ENCODE assay signal across 1 cellular context in the genomic region with DNA sequence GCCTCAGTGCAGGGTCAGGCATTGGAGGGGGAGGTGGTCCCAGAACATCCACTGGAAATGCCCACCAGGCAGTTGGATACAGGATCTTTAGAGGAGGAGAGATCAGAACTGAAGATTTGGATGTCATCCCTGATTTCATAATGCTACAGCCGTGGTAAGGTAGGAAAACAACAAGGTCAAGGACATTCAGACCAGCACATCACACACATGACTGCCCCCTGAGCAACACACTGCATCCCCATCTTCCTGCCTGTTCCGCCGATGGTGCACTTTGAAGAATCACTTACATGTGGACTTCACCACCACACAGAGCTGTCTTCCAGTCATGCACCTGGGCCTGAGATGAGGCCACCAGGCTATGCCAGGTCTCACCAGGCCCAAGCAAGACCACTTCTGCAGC.
A peak's percentile ranks its signal among the peaks of the same experiment; 100 is the strongest.
TF ChIP-seq lines count a peak whose summit lies in the region.

No MANE protein-coding gene starts in this region.

TF ChIP-seq in HepG2, 621 proteins besides CTCF, POLR2A, EP300 and RAD21 (continued from another document):
- TF ChIP-seq, protein P1, sequence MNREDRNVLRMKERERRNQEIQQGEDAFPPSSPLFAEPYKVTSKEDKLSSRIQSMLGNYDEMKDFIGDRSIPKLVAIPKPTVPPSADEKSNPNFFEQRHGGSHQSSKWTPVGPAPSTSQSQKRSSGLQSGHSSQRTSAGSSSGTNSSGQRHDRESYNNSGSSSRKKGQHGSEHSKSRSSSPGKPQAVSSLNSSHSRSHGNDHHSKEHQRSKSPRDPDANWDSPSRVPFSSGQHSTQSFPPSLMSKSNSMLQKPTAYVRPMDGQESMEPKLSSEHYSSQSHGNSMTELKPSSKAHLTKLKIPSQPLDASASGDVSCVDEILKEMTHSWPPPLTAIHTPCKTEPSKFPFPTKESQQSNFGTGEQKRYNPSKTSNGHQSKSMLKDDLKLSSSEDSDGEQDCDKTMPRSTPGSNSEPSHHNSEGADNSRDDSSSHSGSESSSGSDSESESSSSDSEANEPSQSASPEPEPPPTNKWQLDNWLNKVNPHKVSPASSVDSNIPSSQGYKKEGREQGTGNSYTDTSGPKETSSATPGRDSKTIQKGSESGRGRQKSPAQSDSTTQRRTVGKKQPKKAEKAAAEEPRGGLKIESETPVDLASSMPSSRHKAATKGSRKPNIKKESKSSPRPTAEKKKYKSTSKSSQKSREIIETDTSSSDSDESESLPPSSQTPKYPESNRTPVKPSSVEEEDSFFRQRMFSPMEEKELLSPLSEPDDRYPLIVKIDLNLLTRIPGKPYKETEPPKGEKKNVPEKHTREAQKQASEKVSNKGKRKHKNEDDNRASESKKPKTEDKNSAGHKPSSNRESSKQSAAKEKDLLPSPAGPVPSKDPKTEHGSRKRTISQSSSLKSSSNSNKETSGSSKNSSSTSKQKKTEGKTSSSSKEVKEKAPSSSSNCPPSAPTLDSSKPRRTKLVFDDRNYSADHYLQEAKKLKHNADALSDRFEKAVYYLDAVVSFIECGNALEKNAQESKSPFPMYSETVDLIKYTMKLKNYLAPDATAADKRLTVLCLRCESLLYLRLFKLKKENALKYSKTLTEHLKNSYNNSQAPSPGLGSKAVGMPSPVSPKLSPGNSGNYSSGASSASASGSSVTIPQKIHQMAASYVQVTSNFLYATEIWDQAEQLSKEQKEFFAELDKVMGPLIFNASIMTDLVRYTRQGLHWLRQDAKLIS (CRISPR knock-in tag; IDR thresholded peaks at IDR 0.05), result no peak
- TF ChIP-seq FOXA3 (CRISPR knock-in tag; IDR thresholded peaks at IDR 0.05) (peak; percentile 64), IRF2 (CRISPR knock-in tag; IDR thresholded peaks at IDR 0.05) (no peak), BRCA1 (CRISPR knock-in tag; IDR thresholded peaks at IDR 0.05) (no peak), FOXP1 (IDR thresholded peaks at IDR 0.05) (no peak), FOXP1 (CRISPR knock-in tag; IDR thresholded peaks at IDR 0.05) (peak; percentile 11; the same call in 1 of the 2 replicates), CBFB (CRISPR knock-in tag; IDR thresholded peaks at IDR 0.05) (no peak), MED13 (CRISPR knock-in tag; IDR thresholded peaks at IDR 0.05) (no peak), HNRNPUL1 (IDR thresholded peaks at IDR 0.05; ENCODE audit: low read depth, low read length) (no peak), EED (CRISPR knock-in tag; IDR thresholded peaks at IDR 0.05) (no peak), TBX2 (CRISPR knock-in tag; IDR thresholded peaks at IDR 0.05; ENCODE audit: borderline replicate concordance) (0 out of 2 replicates have a peak, but pooled peaks have one; percentile 19), HNF4A (CRISPR knock-in tag; IDR thresholded peaks at IDR 0.05) (peak; percentile 38), NR2F2 (IDR thresholded peaks at IDR 0.05; ENCODE audit: borderline replicate concordance, low read depth) (no peak), RXRB (CRISPR knock-in tag; IDR thresholded peaks at IDR 0.05; ENCODE audit: borderline replicate concordance) (peak; percentile 39; the same call in 1 of the 2 replicates)
- TF ChIP-seq, protein P2, sequence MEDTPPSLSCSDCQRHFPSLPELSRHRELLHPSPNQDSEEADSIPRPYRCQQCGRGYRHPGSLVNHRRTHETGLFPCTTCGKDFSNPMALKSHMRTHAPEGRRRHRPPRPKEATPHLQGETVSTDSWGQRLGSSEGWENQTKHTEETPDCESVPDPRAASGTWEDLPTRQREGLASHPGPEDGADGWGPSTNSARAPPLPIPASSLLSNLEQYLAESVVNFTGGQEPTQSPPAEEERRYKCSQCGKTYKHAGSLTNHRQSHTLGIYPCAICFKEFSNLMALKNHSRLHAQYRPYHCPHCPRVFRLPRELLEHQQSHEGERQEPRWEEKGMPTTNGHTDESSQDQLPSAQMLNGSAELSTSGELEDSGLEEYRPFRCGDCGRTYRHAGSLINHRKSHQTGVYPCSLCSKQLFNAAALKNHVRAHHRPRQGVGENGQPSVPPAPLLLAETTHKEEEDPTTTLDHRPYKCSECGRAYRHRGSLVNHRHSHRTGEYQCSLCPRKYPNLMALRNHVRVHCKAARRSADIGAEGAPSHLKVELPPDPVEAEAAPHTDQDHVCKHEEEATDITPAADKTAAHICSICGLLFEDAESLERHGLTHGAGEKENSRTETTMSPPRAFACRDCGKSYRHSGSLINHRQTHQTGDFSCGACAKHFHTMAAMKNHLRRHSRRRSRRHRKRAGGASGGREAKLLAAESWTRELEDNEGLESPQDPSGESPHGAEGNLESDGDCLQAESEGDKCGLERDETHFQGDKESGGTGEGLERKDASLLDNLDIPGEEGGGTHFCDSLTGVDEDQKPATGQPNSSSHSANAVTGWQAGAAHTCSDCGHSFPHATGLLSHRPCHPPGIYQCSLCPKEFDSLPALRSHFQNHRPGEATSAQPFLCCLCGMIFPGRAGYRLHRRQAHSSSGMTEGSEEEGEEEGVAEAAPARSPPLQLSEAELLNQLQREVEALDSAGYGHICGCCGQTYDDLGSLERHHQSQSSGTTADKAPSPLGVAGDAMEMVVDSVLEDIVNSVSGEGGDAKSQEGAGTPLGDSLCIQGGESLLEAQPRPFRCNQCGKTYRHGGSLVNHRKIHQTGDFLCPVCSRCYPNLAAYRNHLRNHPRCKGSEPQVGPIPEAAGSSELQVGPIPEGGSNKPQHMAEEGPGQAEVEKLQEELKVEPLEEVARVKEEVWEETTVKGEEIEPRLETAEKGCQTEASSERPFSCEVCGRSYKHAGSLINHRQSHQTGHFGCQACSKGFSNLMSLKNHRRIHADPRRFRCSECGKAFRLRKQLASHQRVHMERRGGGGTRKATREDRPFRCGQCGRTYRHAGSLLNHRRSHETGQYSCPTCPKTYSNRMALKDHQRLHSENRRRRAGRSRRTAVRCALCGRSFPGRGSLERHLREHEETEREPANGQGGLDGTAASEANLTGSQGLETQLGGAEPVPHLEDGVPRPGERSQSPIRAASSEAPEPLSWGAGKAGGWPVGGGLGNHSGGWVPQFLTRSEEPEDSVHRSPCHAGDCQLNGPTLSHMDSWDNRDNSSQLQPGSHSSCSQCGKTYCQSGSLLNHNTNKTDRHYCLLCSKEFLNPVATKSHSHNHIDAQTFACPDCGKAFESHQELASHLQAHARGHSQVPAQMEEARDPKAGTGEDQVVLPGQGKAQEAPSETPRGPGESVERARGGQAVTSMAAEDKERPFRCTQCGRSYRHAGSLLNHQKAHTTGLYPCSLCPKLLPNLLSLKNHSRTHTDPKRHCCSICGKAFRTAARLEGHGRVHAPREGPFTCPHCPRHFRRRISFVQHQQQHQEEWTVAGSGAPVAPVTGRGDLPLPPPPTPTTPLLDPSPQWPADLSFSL (CRISPR knock-in tag; IDR thresholded peaks at IDR 0.05), result no peak
- TF ChIP-seq, protein P3, sequence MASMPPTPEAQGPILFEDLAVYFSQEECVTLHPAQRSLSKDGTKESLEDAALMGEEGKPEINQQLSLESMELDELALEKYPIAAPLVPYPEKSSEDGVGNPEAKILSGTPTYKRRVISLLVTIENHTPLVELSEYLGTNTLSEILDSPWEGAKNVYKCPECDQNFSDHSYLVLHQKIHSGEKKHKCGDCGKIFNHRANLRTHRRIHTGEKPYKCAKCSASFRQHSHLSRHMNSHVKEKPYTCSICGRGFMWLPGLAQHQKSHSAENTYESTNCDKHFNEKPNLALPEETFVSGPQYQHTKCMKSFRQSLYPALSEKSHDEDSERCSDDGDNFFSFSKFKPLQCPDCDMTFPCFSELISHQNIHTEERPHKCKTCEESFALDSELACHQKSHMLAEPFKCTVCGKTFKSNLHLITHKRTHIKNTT (CRISPR knock-in tag; IDR thresholded peaks at IDR 0.05), result no peak
- TF ChIP-seq, protein P4, sequence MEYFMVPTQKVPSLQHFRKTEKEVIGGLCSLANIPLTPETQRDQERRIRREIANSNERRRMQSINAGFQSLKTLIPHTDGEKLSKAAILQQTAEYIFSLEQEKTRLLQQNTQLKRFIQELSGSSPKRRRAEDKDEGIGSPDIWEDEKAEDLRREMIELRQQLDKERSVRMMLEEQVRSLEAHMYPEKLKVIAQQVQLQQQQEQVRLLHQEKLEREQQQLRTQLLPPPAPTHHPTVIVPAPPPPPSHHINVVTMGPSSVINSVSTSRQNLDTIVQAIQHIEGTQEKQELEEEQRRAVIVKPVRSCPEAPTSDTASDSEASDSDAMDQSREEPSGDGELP (IDR thresholded peaks at IDR 0.05; ENCODE audit: borderline replicate concordance, low read depth), result peak; percentile 23; the same call in 1 of the 2 replicates
- TF ChIP-seq, protein P5, sequence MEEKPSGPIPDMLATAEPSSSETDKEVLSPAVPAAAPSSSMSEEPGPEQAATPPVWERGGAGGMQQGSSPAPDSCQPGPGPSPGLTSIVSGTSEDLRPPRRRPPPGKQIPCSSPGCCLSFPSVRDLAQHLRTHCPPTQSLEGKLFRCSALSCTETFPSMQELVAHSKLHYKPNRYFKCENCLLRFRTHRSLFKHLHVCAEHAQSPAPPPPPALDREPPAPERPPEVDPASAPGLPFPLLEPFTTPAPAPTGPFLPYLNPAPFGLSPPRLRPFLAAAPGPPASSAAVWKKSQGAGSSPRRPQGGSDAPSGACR (CRISPR knock-in tag; IDR thresholded peaks at IDR 0.05), result no peak
- TF ChIP-seq, protein P6, sequence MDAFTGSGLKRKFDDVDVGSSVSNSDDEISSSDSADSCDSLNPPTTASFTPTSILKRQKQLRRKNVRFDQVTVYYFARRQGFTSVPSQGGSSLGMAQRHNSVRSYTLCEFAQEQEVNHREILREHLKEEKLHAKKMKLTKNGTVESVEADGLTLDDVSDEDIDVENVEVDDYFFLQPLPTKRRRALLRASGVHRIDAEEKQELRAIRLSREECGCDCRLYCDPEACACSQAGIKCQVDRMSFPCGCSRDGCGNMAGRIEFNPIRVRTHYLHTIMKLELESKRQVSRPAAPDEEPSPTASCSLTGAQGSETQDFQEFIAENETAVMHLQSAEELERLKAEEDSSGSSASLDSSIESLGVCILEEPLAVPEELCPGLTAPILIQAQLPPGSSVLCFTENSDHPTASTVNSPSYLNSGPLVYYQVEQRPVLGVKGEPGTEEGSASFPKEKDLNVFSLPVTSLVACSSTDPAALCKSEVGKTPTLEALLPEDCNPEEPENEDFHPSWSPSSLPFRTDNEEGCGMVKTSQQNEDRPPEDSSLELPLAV (CRISPR knock-in tag; conservative IDR thresholded peaks at IDR 0.05; ENCODE audit: low read depth), result no peak
